10 cellular contexts compared by ENCODE assay signal in the genomic region with DNA sequence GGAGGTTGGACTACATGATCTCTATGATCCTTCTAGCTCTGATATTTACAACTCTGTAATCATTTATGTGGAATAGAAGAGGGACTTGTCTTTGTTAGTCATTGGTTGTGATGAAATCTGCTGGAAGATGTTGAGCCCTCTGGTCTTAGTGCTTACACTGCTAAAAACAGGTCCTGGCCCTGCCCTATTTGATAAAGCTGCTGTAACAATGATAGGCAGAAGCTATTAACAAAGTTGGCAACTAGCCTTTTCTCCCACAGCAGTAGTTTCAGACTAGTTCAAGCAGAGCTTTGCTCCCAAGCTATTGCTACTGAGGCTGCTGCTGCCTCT.
A peak's percentile ranks its signal among the peaks of the same experiment; 100 is the strongest.
DNase-seq lines count a peak whose midpoint lies in the region; ATAC-seq lines count a peak whose summit lies in the region.
"Had no signal": no experiment of that assay in that cellular context is flagged by ENCODE, and none has a peak within 500 bp of the region (broad histone marks: within the 10 kb centered on the region; RNA-seq: fewer than 3 reads in every experiment).

No MANE protein-coding gene starts in this region.

- H3K27ac Mint-ChIP-seq in immature natural killer cell = peak overlapping the region; percentile 81 to 90 (median 90)
- H3K27ac Mint-ChIP-seq in stimulated activated memory B cell treated with anti-CD40 and anti-IgM and Interleukin-4, amounts not matched to agents 10 μg/mL and 1 μg/mL and 100 μg/mL, for 72 hours = peak overlapping the region; percentile 1

- H3K36me3 ChIP-seq in adipocyte (ENCODE audit: control insufficient read depth, insufficient read depth, low read length, severe bottlenecking) = no peaks in the 10 kb centered on the region
- H3K36me3 ChIP-seq: thoracic aorta had no signal

- H3K4me1 ChIP-seq in adipocyte (ENCODE audit: control insufficient read depth, insufficient read depth, low read length) = peaks cover 30% of the 10 kb centered on the region

- intact Hi-C loops in Right ventricle myocardium inferior (cut with DNase I) = loop anchor here (5.0 to 10.0 kb wide), 2 partner anchors 128 to 171 kb away; a partner anchor contains a TSS
- intact Hi-C loops in cardiac septum (cut with DNase I) = no loop called here

- DNase-seq in Right ventricle myocardium inferior (ENCODE audit: missing footprints) = no peak
- no peak for DNase-seq in cardiac septum (ENCODE audit: low spot score)
- DNase-seq in adipocyte (ENCODE audit: low read depth) = peak; percentile 78
- no peak for DNase-seq in immature natural killer cell
- no peak for DNase-seq in NCI-H128 (lab: John Stamatoyannopoulos, UW; ENCODE audit: unreplicated experiment)
- DNase-seq: activated T-cell treated with anti-CD3 and anti-CD28 coated beads, Interleukin-2, amount 50 U/mL, for 4 hours had no signal

- H3K4me1 Mint-ChIP-seq in immature natural killer cell = peaks cover 64 to 83% of the 10 kb centered on the region in 2 donors
- H3K4me1 Mint-ChIP-seq in stimulated activated memory B cell treated with anti-CD40 and anti-IgM and Interleukin-4, amounts not matched to agents 10 μg/mL and 1 μg/mL and 100 μg/mL, for 72 hours = peaks cover 35% of the 10 kb centered on the region

- no peaks in the 10 kb centered on the region for H3K9me3 ChIP-seq in adipocyte (ENCODE audit: control insufficient read depth, low read length)

- no peaks in the 10 kb centered on the region for H3K27me3 ChIP-seq in adipocyte (replicated peaks; ENCODE audit: control insufficient read depth, insufficient read depth, low read length)

- peak overlapping the region; percentile 30 for H3K9ac ChIP-seq in adipocyte (ENCODE audit: low read length)

- peaks cover 2 to 5% (median 5%) of the 10 kb centered on the region in 3 donors for H3K27me3 Mint-ChIP-seq in immature natural killer cell (ENCODE audit: low read depth in 3 of 3)
- H3K27me3 Mint-ChIP-seq in stimulated activated memory B cell treated with anti-CD40 and anti-IgM and Interleukin-4, amounts not matched to agents 10 μg/mL and 1 μg/mL and 100 μg/mL, for 72 hours = no peaks in the 10 kb centered on the region

- ATAC-seq in Right ventricle myocardium inferior (peak; percentile 94), GM21381 (IDR thresholded peaks at IDR 0.05; ENCODE audit: unreplicated experiment) (no peak), HG03045 (IDR thresholded peaks at IDR 0.05; ENCODE audit: unreplicated experiment) (no peak)
- no peak for ATAC-seq in stimulated activated memory B cell treated with anti-CD40 and anti-IgM and Interleukin-4, amounts not matched to agents 10 μg/mL and 1 μg/mL and 100 μg/mL, for 72 hours

- H3K4me3 Mint-ChIP-seq in immature natural killer cell = peak overlapping the region; percentile 64 to 88 (median 73)
- no peak overlapping the region for H3K4me3 Mint-ChIP-seq in stimulated activated memory B cell treated with anti-CD40 and anti-IgM and Interleukin-4, amounts not matched to agents 10 μg/mL and 1 μg/mL and 100 μg/mL, for 72 hours

- H3K36me3 Mint-ChIP-seq in immature natural killer cell = peaks cover 0 to 13% (median 13%) of the 10 kb centered on the region in 3 donors
- peaks cover 28% of the 10 kb centered on the region for H3K36me3 Mint-ChIP-seq in stimulated activated memory B cell treated with anti-CD40 and anti-IgM and Interleukin-4, amounts not matched to agents 10 μg/mL and 1 μg/mL and 100 μg/mL, for 72 hours

- no peaks in the 10 kb centered on the region for H3K9me3 Mint-ChIP-seq in immature natural killer cell
- H3K9me3 Mint-ChIP-seq in stimulated activated memory B cell treated with anti-CD40 and anti-IgM and Interleukin-4, amounts not matched to agents 10 μg/mL and 1 μg/mL and 100 μg/mL, for 72 hours = peaks cover 6% of the 10 kb centered on the region

- H3K4me3 ChIP-seq in adipocyte (ENCODE audit: low read length) = no peak overlapping the region
- H3K4me3 ChIP-seq: thoracic aorta had no signal
